1 cellular context compared by ENCODE assay signal in the genomic region with DNA sequence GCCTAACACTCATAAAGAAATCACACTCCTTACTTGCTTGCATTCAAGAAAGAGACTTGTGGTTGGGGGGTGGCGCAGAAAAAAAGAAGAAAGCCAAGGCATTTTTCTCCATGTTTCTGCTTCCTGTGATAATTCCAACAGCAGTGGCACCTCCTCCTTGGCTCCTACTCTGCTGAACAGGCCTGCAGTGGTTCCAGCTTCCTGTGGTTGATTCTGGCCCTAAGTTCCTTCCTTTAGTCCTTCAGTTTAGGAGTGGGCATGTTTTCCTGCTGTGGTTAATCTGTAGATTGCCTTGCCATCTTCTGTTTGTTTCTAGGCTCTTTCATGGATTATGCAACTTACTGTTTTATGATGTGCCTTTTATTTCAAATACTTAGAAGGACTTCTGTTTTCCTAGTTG.
TF ChIP-seq lines count a peak whose summit lies in the region.

No MANE protein-coding gene starts in this region.

TF ChIP-seq in WTC11, 78 proteins besides CTCF, POLR2A, EP300 and RAD21 (continued from another document):
- no peak for TF ChIP-seq PREB (CRISPR knock-in tag; IDR thresholded peaks at IDR 0.05; ENCODE audit: borderline replicate concordance)
- TF ChIP-seq, protein P1, sequence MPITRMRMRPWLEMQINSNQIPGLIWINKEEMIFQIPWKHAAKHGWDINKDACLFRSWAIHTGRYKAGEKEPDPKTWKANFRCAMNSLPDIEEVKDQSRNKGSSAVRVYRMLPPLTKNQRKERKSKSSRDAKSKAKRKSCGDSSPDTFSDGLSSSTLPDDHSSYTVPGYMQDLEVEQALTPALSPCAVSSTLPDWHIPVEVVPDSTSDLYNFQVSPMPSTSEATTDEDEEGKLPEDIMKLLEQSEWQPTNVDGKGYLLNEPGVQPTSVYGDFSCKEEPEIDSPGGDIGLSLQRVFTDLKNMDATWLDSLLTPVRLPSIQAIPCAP (CRISPR knock-in tag; IDR thresholded peaks at IDR 0.05), result no peak
- TF ChIP-seq ZNF138 (CRISPR knock-in tag; conservative IDR thresholded peaks at IDR 0.05), result no peak
- TF ChIP-seq OVOL2 (CRISPR knock-in tag; IDR thresholded peaks at IDR 0.05; ENCODE audit: borderline replicate concordance), result no peak
- TF ChIP-seq ZNF396 (CRISPR knock-in tag; IDR thresholded peaks at IDR 0.05; ENCODE audit: borderline replicate concordance), result no peak
- no peak for TF ChIP-seq E2F4 (CRISPR knock-in tag; IDR thresholded peaks at IDR 0.05; ENCODE audit: borderline replicate concordance, low read depth)
- TF ChIP-seq CREB1 (CRISPR knock-in tag; IDR thresholded peaks at IDR 0.05), result no peak
- no peak for TF ChIP-seq PRRX2 (CRISPR knock-in tag; IDR thresholded peaks at IDR 0.05)
